ENCODE assay signal across 8 cellular contexts in genomic region chrX:155615938-155616337, GRCh38. TPM values are rescaled to one million over a fixed set of nuclear protein-coding genes. Genes with fewer than 3 reads are reported as not detected.
"Had no signal": no experiment of that assay in that cellular context is flagged by ENCODE, and none has a peak within 500 bp of the region (broad histone marks: within the 10 kb centered on the region; RNA-seq: fewer than 3 reads in every experiment).

No MANE protein-coding gene starts in this region.

- ATAC-seq: HepG2 had no signal

- H3K27ac ChIP-seq: HL-60, KMS-11 had no signal

- H3K27ac Mint-ChIP-seq: IgD-negative memory B cell had no signal

- DNase-seq: IMR-90, KBM-7, KG1 had no signal

- FAIRE-seq: HepG2, HTR-8/SVneo had no signal

- H3K27me3 Mint-ChIP-seq: IgD-negative memory B cell had no signal

- H3K4me2 ChIP-seq: KMS-11 had no signal

- H3K9ac ChIP-seq: KMS-11 had no signal

RNA-seq across cellular contexts. Expression of gene SPRY3, which starts 3.6 kb away (rescaled TPM):
- polyA plus RNA-seq: IgD-negative memory B cell had no signal
